Comparison of ENCODE assay signal across 38 cellular contexts in the genomic region with DNA sequence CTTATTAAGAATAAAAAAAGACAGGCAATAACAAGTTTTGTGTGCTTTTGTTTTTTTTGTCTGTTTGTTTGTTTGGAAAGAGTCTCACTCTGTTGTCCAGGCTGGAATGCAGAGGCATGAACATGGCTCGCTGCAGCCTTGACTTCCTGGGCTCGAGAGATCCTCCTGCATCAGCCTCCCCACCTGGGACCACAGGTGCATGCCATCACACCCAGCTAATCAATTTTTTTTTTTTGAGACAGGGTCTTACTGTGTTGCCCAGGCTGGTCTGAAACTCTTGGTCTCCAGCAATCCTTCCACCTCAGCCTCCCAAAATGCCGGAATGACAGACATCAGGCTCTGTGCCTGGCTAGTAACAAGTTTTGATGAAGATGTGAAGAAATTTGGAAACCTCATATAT.
"Had no signal": no experiment of that assay in that cellular context is flagged by ENCODE, and none has a peak within 500 bp of the region (broad histone marks: within the 10 kb centered on the region; RNA-seq: fewer than 3 reads in every experiment).

No MANE protein-coding gene starts in this region.

- H3K36me3 Mint-ChIP-seq: activated CD8-positive, alpha-beta memory T cell treated with anti-CD3 and anti-CD28 coated beads, Interleukin-2, amount 10 ng/mL, durations not matched to agents 7 days and 5 days; activated naive CD4-positive, alpha-beta T cell treated with anti-CD3 and anti-CD28 coated beads, Interleukin-2, amount 50 U/mL, for 72 hours; activated naive CD8-positive, alpha-beta T cell treated with anti-CD3 and anti-CD28 coated beads for 36 hours had no signal

- H3K9me3 ChIP-seq: adrenal gland, body of pancreas, breast epithelium had no signal

- ATAC-seq: activated CD4-positive, alpha-beta T cell treated with anti-CD3 and anti-CD28 coated beads for 36 hours; activated CD4-positive, CD25-positive, alpha-beta regulatory T cell treated with anti-CD3 and anti-CD28 coated beads, Interleukin-2, amount 50 U/mL, for 24 hours; activated CD8-positive, alpha-beta memory T cell treated with anti-CD3 and anti-CD28 coated beads, Interleukin-2, amount 10 ng/mL, durations not matched to agents 7 days and 5 days; activated CD8-positive, alpha-beta T cell treated with anti-CD3 and anti-CD28 coated beads, Interleukin-2, amount 10 ng/mL, durations not matched to agents 7 days and 5 days; activated naive CD4-positive, alpha-beta T cell treated with anti-CD3 and anti-CD28 coated beads, Interleukin-2, amount 50 U/mL, for 72 hours; activated T-helper 17 cell treated with anti-CD3 and anti-CD28 coated beads, Interleukin-2, amount 50 U/mL, for 72 hours; body of pancreas had no signal

- H3K4me1 ChIP-seq: adrenal gland, body of pancreas, breast epithelium had no signal

- H3K27ac ChIP-seq: adrenal gland, body of pancreas, brain microvascular endothelial cell, breast epithelium, VCaP had no signal

- H3K27ac Mint-ChIP-seq: activated CD4-positive, alpha-beta memory T cell treated with anti-CD3 and anti-CD28 coated beads, Interleukin-2, amount 10 ng/mL, durations not matched to agents 7 days and 5 days; activated CD4-positive, alpha-beta T cell treated with anti-CD3 and anti-CD28 coated beads for 36 hours; activated CD4-positive, alpha-beta T cell treated with anti-CD3 and anti-CD28 coated beads, Interleukin-2, amount 10 ng/mL, durations not matched to agents 7 days and 5 days; activated CD8-positive, alpha-beta memory T cell treated with anti-CD3 and anti-CD28 coated beads, Interleukin-2, amount 10 ng/mL, durations not matched to agents 7 days and 5 days; activated CD8-positive, alpha-beta T cell treated with anti-CD3 and anti-CD28 coated beads, Interleukin-2, amount 10 ng/mL, durations not matched to agents 7 days and 5 days; activated naive CD4-positive, alpha-beta T cell treated with anti-CD3 and anti-CD28 coated beads for 36 hours; activated naive CD8-positive, alpha-beta T cell treated with anti-CD3 and anti-CD28 coated beads for 36 hours; activated T-cell treated with anti-CD3 and anti-CD28 coated beads, Interleukin-2, amount 50 U/mL, for 24 hours; activated T-helper 1 cell treated with anti-CD3 and anti-CD28 coated beads, Interleukin-12 subunit alpha, Interleukin-12 subunit beta, Interleukin-2, Interleukin-4 antibody, amounts not matched to agents 30 ng/mL and 10 ng/mL and 1 ng/mL, durations not matched to agents 14 hours and 24 hours and 36 hours; activated T-helper 17 cell treated with anti-CD3 and anti-CD28 coated beads, Interleukin-2, amount 50 U/mL, for 72 hours; T-helper 1 cell treated with Interleukin-12 subunit alpha and Interleukin-12 subunit beta and Interleukin-4 antibody, amounts not matched to agents 30 μg/mL and 1 μg/mL, for 36 hours; T-helper 2 cell treated with Interferon-gamma antibody and Interleukin-4, amounts not matched to agents 5 μg/mL and 100 μg/mL, for 36 hours had no signal

- H3K4me3 Mint-ChIP-seq: activated CD4-positive, alpha-beta memory T cell treated with anti-CD3 and anti-CD28 coated beads, Interleukin-2, amount 10 ng/mL, durations not matched to agents 7 days and 5 days; activated CD4-positive, alpha-beta T cell treated with anti-CD3 and anti-CD28 coated beads for 36 hours; activated CD4-positive, alpha-beta T cell treated with anti-CD3 and anti-CD28 coated beads, Interleukin-2, amount 10 ng/mL, durations not matched to agents 7 days and 5 days; activated CD8-positive, alpha-beta memory T cell treated with anti-CD3 and anti-CD28 coated beads, Interleukin-2, amount 10 ng/mL, durations not matched to agents 7 days and 5 days; activated CD8-positive, alpha-beta T cell treated with anti-CD3 and anti-CD28 coated beads, Interleukin-2, amount 10 ng/mL, durations not matched to agents 7 days and 5 days; activated naive CD4-positive, alpha-beta T cell treated with anti-CD3 and anti-CD28 coated beads for 36 hours; activated naive CD8-positive, alpha-beta T cell treated with anti-CD3 and anti-CD28 coated beads for 36 hours; activated T-cell treated with anti-CD3 and anti-CD28 coated beads, Interleukin-2, amount 50 U/mL, for 24 hours; activated T-helper 1 cell treated with anti-CD3 and anti-CD28 coated beads, Interleukin-12 subunit alpha, Interleukin-12 subunit beta, Interleukin-2, Interleukin-4 antibody, amounts not matched to agents 30 ng/mL and 10 ng/mL and 1 ng/mL, durations not matched to agents 14 hours and 24 hours and 36 hours; activated T-helper 17 cell treated with anti-CD3 and anti-CD28 coated beads, Interleukin-2, amount 50 U/mL, for 72 hours; T-helper 1 cell treated with Interleukin-12 subunit alpha and Interleukin-12 subunit beta and Interleukin-4 antibody, amounts not matched to agents 30 μg/mL and 1 μg/mL, for 36 hours; T-helper 2 cell treated with Interferon-gamma antibody and Interleukin-4, amounts not matched to agents 5 μg/mL and 100 μg/mL, for 36 hours had no signal

- H3K27me3 ChIP-seq: adrenal gland, body of pancreas, brain microvascular endothelial cell, breast epithelium had no signal

- H3K27me3 Mint-ChIP-seq: activated naive CD8-positive, alpha-beta T cell treated with anti-CD3 and anti-CD28 coated beads for 36 hours; activated T-cell treated with anti-CD3 and anti-CD28 coated beads, Interleukin-2, amount 50 U/mL, for 24 hours had no signal

- FAIRE-seq: astrocyte, TTC549 had no signal

- DNase-seq: activated CD4-positive, alpha-beta memory T cell treated with anti-CD3 and anti-CD28 coated beads, Interleukin-2, amount 10 ng/mL, durations not matched to agents 7 days and 5 days; activated CD4-positive, alpha-beta T cell treated with anti-CD3 and anti-CD28 coated beads for 1 hour; activated CD4-positive, alpha-beta T cell treated with anti-CD3 and anti-CD28 coated beads for 36 hours; activated CD4-positive, alpha-beta T cell treated with anti-CD3 and anti-CD28 coated beads for 48 hours; activated CD4-positive, alpha-beta T cell treated with anti-CD3 and anti-CD28 coated beads, Interleukin-2, amount 10 ng/mL, durations not matched to agents 7 days and 5 days; activated CD4-positive, alpha-beta T cell treated with anti-CD3 and anti-CD28 coated beads, Interleukin-2, amount 50 U/mL, for 48 hours; activated CD4-positive, CD25-positive, alpha-beta regulatory T cell; activated CD8-positive, alpha-beta memory T cell treated with anti-CD3 and anti-CD28 coated beads for 24 hours; activated CD8-positive, alpha-beta memory T cell treated with anti-CD3 and anti-CD28 coated beads, Interleukin-2, amount 10 ng/mL, durations not matched to agents 7 days and 5 days; activated CD8-positive, alpha-beta memory T cell treated with anti-CD3 and anti-CD28 coated beads, Interleukin-2, amount 50 U/mL, for 48 hours; activated CD8-positive, alpha-beta T cell treated with anti-CD3 and anti-CD28 coated beads, Interleukin-2, amount 10 ng/mL, durations not matched to agents 7 days and 5 days; activated effector memory CD4-positive, alpha-beta T cell treated with anti-CD3 and anti-CD28 coated beads, Interleukin-2, amount 50 U/mL, for 16 hours; activated gamma-delta T cell treated with Interleukin-2 at 50 U/mL for 16 hours; activated naive CD4-positive, alpha-beta T cell; activated naive CD4-positive, alpha-beta T cell treated with anti-CD3 and anti-CD28 coated beads for 36 hours; activated naive CD4-positive, alpha-beta T cell treated with anti-CD3 and anti-CD28 coated beads, Interleukin-2, amount 50 U/mL, for 16 hours; activated naive CD8-positive, alpha-beta T cell treated with anti-CD3 and anti-CD28 coated beads for 36 hours; activated T-cell treated with anti-CD3 and anti-CD28 coated beads, Interleukin-2, amount 50 U/mL, for 24 hours; activated T-cell treated with anti-CD3 and anti-CD28 coated beads, Interleukin-2, amount 50 U/mL, for 48 hours; amniotic stem cell; aorta; body of pancreas; brain microvascular endothelial cell; central memory CD4-positive, alpha-beta T cell; T-helper 1 cell; T-helper 2 cell; T-helper 9 cell had no signal

- H3K9me3 Mint-ChIP-seq: activated CD4-positive, alpha-beta memory T cell treated with anti-CD3 and anti-CD28 coated beads, Interleukin-2, amount 10 ng/mL, durations not matched to agents 7 days and 5 days; activated CD4-positive, alpha-beta T cell treated with anti-CD3 and anti-CD28 coated beads, Interleukin-2, amount 10 ng/mL, durations not matched to agents 7 days and 5 days; activated naive CD4-positive, alpha-beta T cell treated with anti-CD3 and anti-CD28 coated beads for 36 hours; activated naive CD4-positive, alpha-beta T cell treated with anti-CD3 and anti-CD28 coated beads, Interleukin-2, amount 50 U/mL, for 72 hours; activated naive CD8-positive, alpha-beta T cell treated with anti-CD3 and anti-CD28 coated beads for 36 hours; activated T-cell treated with anti-CD3 and anti-CD28 coated beads, Interleukin-2, amount 50 U/mL, for 24 hours; activated T-helper 1 cell treated with anti-CD3 and anti-CD28 coated beads, Interleukin-12 subunit alpha, Interleukin-12 subunit beta, Interleukin-2, Interleukin-4 antibody, amounts not matched to agents 30 ng/mL and 10 ng/mL and 1 ng/mL, durations not matched to agents 14 hours and 24 hours and 36 hours; activated T-helper 17 cell treated with anti-CD3 and anti-CD28 coated beads, Interleukin-2, amount 50 U/mL, for 72 hours; T-helper 1 cell treated with Interleukin-12 subunit alpha and Interleukin-12 subunit beta and Interleukin-4 antibody, amounts not matched to agents 30 μg/mL and 1 μg/mL, for 36 hours; T-helper 2 cell treated with Interferon-gamma antibody and Interleukin-4, amounts not matched to agents 5 μg/mL and 100 μg/mL, for 36 hours had no signal

- H3K4me3 ChIP-seq: adrenal gland, body of pancreas, breast epithelium had no signal

- H3K36me3 ChIP-seq: adrenal gland, brain microvascular endothelial cell, breast epithelium had no signal
